Comparison of ENCODE assay signal across 25 cellular contexts in genomic region chr3:136682740-136683312, GRCh38.
"Had no signal": no experiment of that assay in that cellular context is flagged by ENCODE, and none has a peak within 500 bp of the region (broad histone marks: within the 10 kb centered on the region; RNA-seq: fewer than 3 reads in every experiment).

No MANE protein-coding gene starts in this region.

- H3K9me3 Mint-ChIP-seq: effector memory CD8-positive, alpha-beta T cell; WTC11 had no signal

- H3K4me1 ChIP-seq: gastrocnemius medialis, pancreas, prostate gland, tibial nerve had no signal

- H3K9me3 ChIP-seq: gastrocnemius medialis, mucosa of descending colon, pancreas, prostate gland, tibial nerve had no signal

- H3K36me3 Mint-ChIP-seq: WTC11 had no signal

- H3K27ac ChIP-seq: brain microvascular endothelial cell, gastrocnemius medialis, left ventricle myocardium inferior, pancreas, prostate gland, tibial nerve had no signal

- H3K4me3 ChIP-seq: gastrocnemius medialis, left ventricle myocardium inferior, lung, mucosa of descending colon, pancreas, prostate gland, tibial nerve had no signal

- H3K27me3 Mint-ChIP-seq: activated CD4-positive, alpha-beta memory T cell treated with anti-CD3 and anti-CD28 coated beads, Interleukin-2, amount 10 ng/mL, durations not matched to agents 7 days and 5 days; activated CD4-positive, alpha-beta T cell treated with anti-CD3 and anti-CD28 coated beads, Interleukin-2, amount 10 ng/mL, durations not matched to agents 7 days and 5 days; activated naive CD4-positive, alpha-beta T cell treated with anti-CD3 and anti-CD28 coated beads, Interleukin-2, amount 10 ng/mL, durations not matched to agents 7 days and 5 days; activated naive CD8-positive, alpha-beta T cell treated with anti-CD3 and anti-CD28 coated beads, Interleukin-2, amount 10 ng/mL, durations not matched to agents 7 days and 5 days; activated T-cell treated with anti-CD3 and anti-CD28 coated beads, Interleukin-2, amount 50 U/mL, for 24 hours; effector memory CD8-positive, alpha-beta T cell had no signal

- H3K4me1 Mint-ChIP-seq: activated CD4-positive, alpha-beta T cell treated with anti-CD3 and anti-CD28 coated beads, Interleukin-2, amount 10 ng/mL, durations not matched to agents 7 days and 5 days; activated naive CD4-positive, alpha-beta T cell treated with anti-CD3 and anti-CD28 coated beads, Interleukin-2, amount 10 ng/mL, durations not matched to agents 7 days and 5 days had no signal

- H3K27me3 ChIP-seq: brain microvascular endothelial cell, gastrocnemius medialis, pancreas, tibial nerve had no signal

- DNase-seq: activated CD4-positive, alpha-beta memory T cell treated with anti-CD3 and anti-CD28 coated beads, Interleukin-2, amount 10 ng/mL, durations not matched to agents 7 days and 5 days; activated CD4-positive, alpha-beta T cell treated with anti-CD3 and anti-CD28 coated beads for 1 hour; activated CD4-positive, alpha-beta T cell treated with anti-CD3 and anti-CD28 coated beads, Interleukin-2, amount 10 ng/mL, durations not matched to agents 7 days and 5 days; activated CD8-positive, alpha-beta memory T cell treated with anti-CD3 and anti-CD28 coated beads, Interleukin-2, amount 50 U/mL, for 48 hours; activated gamma-delta T cell; activated naive CD4-positive, alpha-beta T cell treated with anti-CD3 and anti-CD28 coated beads, Interleukin-2, amount 10 ng/mL, durations not matched to agents 7 days and 5 days; activated naive CD8-positive, alpha-beta T cell treated with anti-CD3 and anti-CD28 coated beads, Interleukin-2, amount 10 ng/mL, durations not matched to agents 7 days and 5 days; activated T-cell treated with anti-CD3 and anti-CD28 coated beads, Interleukin-2, amount 50 U/mL, for 24 hours; brain microvascular endothelial cell; cortex of kidney; effector memory CD8-positive, alpha-beta T cell; erythroblast; gastrocnemius medialis; glutamatergic neuron; islet precursor cell; left ventricle myocardium inferior; mucosa of descending colon; pancreas; stimulated activated CD4-positive, alpha-beta T cell treated with anti-CD3 and anti-CD28 coated beads, Interleukin-15, amount 100 ng/mL, for 24 hours; stimulated activated CD4-positive, alpha-beta T cell treated with anti-CD3 and anti-CD28 coated beads, Interleukin-2, amount 100 ng/mL, for 24 hours; stimulated activated naive CD4-positive, alpha-beta T cell treated with Interleukin-2 at 50 U/mL for 16 hours had no signal

- H3K4me3 Mint-ChIP-seq: activated CD4-positive, alpha-beta memory T cell treated with anti-CD3 and anti-CD28 coated beads, Interleukin-2, amount 10 ng/mL, durations not matched to agents 7 days and 5 days; activated CD4-positive, alpha-beta T cell treated with anti-CD3 and anti-CD28 coated beads, Interleukin-2, amount 10 ng/mL, durations not matched to agents 7 days and 5 days; activated naive CD4-positive, alpha-beta T cell treated with anti-CD3 and anti-CD28 coated beads, Interleukin-2, amount 10 ng/mL, durations not matched to agents 7 days and 5 days; activated naive CD8-positive, alpha-beta T cell treated with anti-CD3 and anti-CD28 coated beads, Interleukin-2, amount 10 ng/mL, durations not matched to agents 7 days and 5 days; activated T-cell treated with anti-CD3 and anti-CD28 coated beads, Interleukin-2, amount 50 U/mL, for 24 hours; effector memory CD8-positive, alpha-beta T cell; WTC11 had no signal

- H3K36me3 ChIP-seq: brain microvascular endothelial cell, gastrocnemius medialis, left ventricle myocardium inferior, pancreas, prostate gland had no signal

- H3K27ac Mint-ChIP-seq: activated CD4-positive, alpha-beta memory T cell treated with anti-CD3 and anti-CD28 coated beads, Interleukin-2, amount 10 ng/mL, durations not matched to agents 7 days and 5 days; activated CD4-positive, alpha-beta T cell treated with anti-CD3 and anti-CD28 coated beads, Interleukin-2, amount 10 ng/mL, durations not matched to agents 7 days and 5 days; activated naive CD4-positive, alpha-beta T cell treated with anti-CD3 and anti-CD28 coated beads, Interleukin-2, amount 10 ng/mL, durations not matched to agents 7 days and 5 days; activated naive CD8-positive, alpha-beta T cell treated with anti-CD3 and anti-CD28 coated beads, Interleukin-2, amount 10 ng/mL, durations not matched to agents 7 days and 5 days; activated T-cell treated with anti-CD3 and anti-CD28 coated beads, Interleukin-2, amount 50 U/mL, for 24 hours; WTC11 had no signal

- ATAC-seq: effector memory CD8-positive, alpha-beta T cell; gastrocnemius medialis; mucosa of descending colon; pancreas; WTC11 had no signal
